Comparison of ENCODE assay signal across 33 cellular contexts in the genomic region with DNA sequence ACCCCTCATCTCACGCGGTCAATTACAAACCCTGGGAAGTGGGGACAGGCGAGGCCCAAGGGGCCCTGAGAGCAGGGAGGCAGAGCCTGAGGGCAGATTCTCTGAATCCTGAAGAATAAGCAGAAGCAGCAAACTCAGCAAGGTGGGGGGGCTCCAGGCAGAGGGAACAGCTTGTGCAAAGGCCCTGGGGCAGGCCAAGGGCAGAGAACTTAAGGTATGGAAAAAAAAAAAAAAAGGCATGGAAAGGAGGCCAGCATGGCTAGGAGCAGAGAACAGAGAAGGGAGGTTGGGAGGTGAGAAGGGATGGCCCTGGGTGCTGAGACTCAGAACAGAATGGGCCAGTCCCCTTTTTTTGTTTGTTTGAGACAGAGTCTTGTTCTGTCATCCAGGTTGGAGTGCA.
"Had no signal": no experiment of that assay in that cellular context is flagged by ENCODE, and none has a peak within 500 bp of the region (broad histone marks: within the 10 kb centered on the region; RNA-seq: fewer than 3 reads in every experiment).

No MANE protein-coding gene starts in this region.

- FAIRE-seq: astrocyte, bronchial epithelial cell had no signal

- H3K4me3 ChIP-seq: coronary artery, dorsolateral prefrontal cortex, esophagus muscularis mucosa, gastrocnemius medialis had no signal

- ATAC-seq: activated CD4-positive, CD25-positive, alpha-beta regulatory T cell treated with anti-CD3 and anti-CD28 coated beads, Interleukin-2, amount 50 U/mL, for 24 hours; activated CD8-positive, alpha-beta T cell treated with anti-CD3 and anti-CD28 coated beads for 36 hours; activated T-cell treated with anti-CD3 and anti-CD28 coated beads, Interleukin-2, amount 50 U/mL, for 4 hours; activated T-helper 17 cell treated with anti-CD3 and anti-CD28 coated beads, Interleukin-2, amount 50 U/mL, for 72 hours; foreskin keratinocyte; gastrocnemius medialis; T-helper 17 cell had no signal

- H3K27ac ChIP-seq: brain microvascular endothelial cell, dorsolateral prefrontal cortex, esophagus muscularis mucosa, foreskin keratinocyte, gastrocnemius medialis, WERI-Rb-1 had no signal

- H3K4me1 Mint-ChIP-seq: activated T-helper 17 cell treated with anti-CD3 and anti-CD28 coated beads, Interleukin-2, amount 50 U/mL, for 72 hours; central memory CD8-positive, alpha-beta T cell; endodermal cell had no signal

- H3K36me3 ChIP-seq: brain microvascular endothelial cell, esophagus muscularis mucosa, gastrocnemius medialis, WERI-Rb-1 had no signal

- H3K27ac Mint-ChIP-seq: activated B cell treated with CpG ODN at 0.5 μM for 24 hours; activated CD8-positive, alpha-beta T cell treated with anti-CD3 and anti-CD28 coated beads for 36 hours; activated naive CD8-positive, alpha-beta T cell; activated T-helper 17 cell treated with anti-CD3 and anti-CD28 coated beads, Interleukin-2, amount 50 U/mL, for 72 hours; dendritic cell treated with granulocyte-macrophage colony-stimulating factor and Interleukin-4, amounts not matched to agents 40 ng/mL and 50 ng/mL, for 4 days; endodermal cell; T-helper 17 cell; T-helper 2 cell treated with Interferon-gamma antibody and Interleukin-4, amounts not matched to agents 5 μg/mL and 100 μg/mL, for 36 hours had no signal

- H3K9me3 Mint-ChIP-seq: activated B cell treated with CpG ODN at 0.5 μM for 24 hours; activated CD8-positive, alpha-beta T cell treated with anti-CD3 and anti-CD28 coated beads for 36 hours; activated T-cell treated with anti-CD3 and anti-CD28 coated beads, Interleukin-2, amount 50 U/mL, for 4 hours; activated T-helper 17 cell treated with anti-CD3 and anti-CD28 coated beads, Interleukin-2, amount 50 U/mL, for 72 hours; central memory CD8-positive, alpha-beta T cell; dendritic cell treated with granulocyte-macrophage colony-stimulating factor and Interleukin-4, amounts not matched to agents 40 ng/mL and 50 ng/mL, for 4 days; T-helper 2 cell treated with Interferon-gamma antibody and Interleukin-4, amounts not matched to agents 5 μg/mL and 100 μg/mL, for 36 hours had no signal

- DNase-seq: activated B cell treated with CpG ODN at 0.5 μM for 24 hours; activated CD4-positive, alpha-beta T cell treated with anti-CD3 and anti-CD28 coated beads for 48 hours; activated CD4-positive, alpha-beta T cell treated with anti-CD3 and anti-CD28 coated beads, Interleukin-2, amount 50 U/mL, for 1 hour; activated CD4-positive, alpha-beta T cell treated with anti-CD3 and anti-CD28 coated beads, Interleukin-2, amount 50 U/mL, for 48 hours; activated CD8-positive, alpha-beta memory T cell treated with anti-CD3 and anti-CD28 coated beads for 24 hours; activated CD8-positive, alpha-beta T cell treated with anti-CD3 and anti-CD28 coated beads for 36 hours; activated effector memory CD4-positive, alpha-beta T cell treated with Interleukin-2 at 50 U/mL for 16 hours; activated gamma-delta T cell treated with Interleukin-2 at 50 U/mL for 16 hours; activated naive CD4-positive, alpha-beta T cell treated with anti-CD3 and anti-CD28 coated beads, Interleukin-2, amount 50 U/mL, for 16 hours; activated naive CD4-positive, alpha-beta T cell treated with Interleukin-2 at 50 U/mL for 16 hours; activated T-cell treated with anti-CD3 and anti-CD28 coated beads, Interleukin-2, amount 50 U/mL, for 4 hours; amniotic stem cell; anterior cingulate cortex; brain microvascular endothelial cell; dorsolateral prefrontal cortex; effector memory CD4-positive, alpha-beta T cell; endodermal cell; foreskin keratinocyte; gastrocnemius medialis; T-helper 1 cell; T-helper 17 cell; T1000; WERI-Rb-1 had no signal

- H3K27me3 Mint-ChIP-seq: activated CD8-positive, alpha-beta T cell treated with anti-CD3 and anti-CD28 coated beads for 36 hours; activated T-helper 17 cell treated with anti-CD3 and anti-CD28 coated beads, Interleukin-2, amount 50 U/mL, for 72 hours; central memory CD8-positive, alpha-beta T cell had no signal

- H3K9me3 ChIP-seq: esophagus muscularis mucosa, gastrocnemius medialis had no signal

- H3K4me3 Mint-ChIP-seq: activated B cell treated with CpG ODN at 0.5 μM for 24 hours; activated CD8-positive, alpha-beta T cell treated with anti-CD3 and anti-CD28 coated beads for 36 hours; activated naive CD8-positive, alpha-beta T cell; activated T-cell treated with anti-CD3 and anti-CD28 coated beads, Interleukin-2, amount 50 U/mL, for 4 hours; activated T-helper 17 cell treated with anti-CD3 and anti-CD28 coated beads, Interleukin-2, amount 50 U/mL, for 72 hours; central memory CD8-positive, alpha-beta T cell; dendritic cell treated with granulocyte-macrophage colony-stimulating factor and Interleukin-4, amounts not matched to agents 40 ng/mL and 50 ng/mL, for 4 days; endodermal cell; T-helper 17 cell; T-helper 2 cell treated with Interferon-gamma antibody and Interleukin-4, amounts not matched to agents 5 μg/mL and 100 μg/mL, for 36 hours had no signal

- H3K27me3 ChIP-seq: brain microvascular endothelial cell, dorsolateral prefrontal cortex, esophagus muscularis mucosa, foreskin keratinocyte, gastrocnemius medialis had no signal

- H3K4me1 ChIP-seq: foreskin keratinocyte had no signal
